In the genomic region with DNA sequence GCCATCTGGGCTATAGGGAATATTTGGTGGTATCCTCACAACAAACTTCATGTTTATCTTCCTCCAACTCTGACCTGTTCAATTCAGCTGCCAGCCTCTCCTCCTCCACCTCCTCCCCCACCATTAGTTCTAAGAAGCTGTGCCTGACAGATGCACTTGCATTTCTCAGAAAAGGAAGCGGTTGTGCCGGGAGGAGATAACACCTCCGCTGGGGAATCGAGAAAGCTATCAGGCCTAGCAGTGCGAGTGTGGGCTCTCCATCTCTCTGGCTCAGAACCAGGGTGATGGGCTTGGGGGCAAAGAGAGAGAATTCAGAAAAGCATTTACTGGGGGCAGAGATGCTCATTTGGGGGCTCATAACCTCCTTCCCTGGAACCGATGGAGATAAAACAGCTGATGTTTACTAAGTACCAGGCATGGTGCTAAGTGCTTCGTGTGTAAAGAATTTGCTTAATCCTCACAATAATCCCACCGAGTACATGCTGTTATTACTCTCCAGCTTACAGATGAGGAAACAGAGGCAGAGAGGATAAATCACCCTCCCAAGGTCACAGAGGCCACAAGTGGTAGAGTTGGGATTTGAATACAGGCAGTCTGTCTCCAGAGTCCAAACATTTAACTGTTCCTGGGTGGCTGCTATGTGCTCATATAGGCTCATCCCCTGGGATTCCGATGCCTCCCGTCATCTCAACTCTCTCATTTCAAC, we compare ENCODE assay signal across 8 cellular contexts. TPM values are rescaled to one million over a fixed set of nuclear protein-coding genes. Genes with fewer than 3 reads are reported as not detected.
DNase-seq lines count a peak whose midpoint lies in the region; ATAC-seq and TF ChIP-seq lines count a peak whose summit lies in the region.

No MANE protein-coding gene starts in this region.

- intact Hi-C loops in HCT116 (cut with micrococcal nuclease) (no loop called here), ascending aorta (cut with DNase I) (no loop called here)

- TF ChIP-seq CTCF in HCT116 (IDR thresholded peaks at IDR 0.05 in 2 of 3, conservative IDR thresholded peaks at IDR 0.05 in 1 of 3; ENCODE audit: borderline replicate concordance in 1 of 3, insufficient read depth in 1 of 3, low read depth in 2 of 3, low read length in 2 of 3) (no peak), ascending aorta (IDR thresholded peaks at IDR 0.05) (no peak)

- peaks cover 92 to 98% (median 95%) of the 10 kb centered on the region in 10 experiments for H3K4me1 ChIP-seq in BLaER1 treated with 17β-estradiol and CSF1 and Interleukin-3, amounts not matched to agents 10 nM and 100 nM
- H3K4me1 ChIP-seq in HCT116 (ENCODE audit: control insufficient read depth in 1 of 2, insufficient read depth in 2 of 2, low read length in 2 of 2) (peaks cover 66 to 95% of the 10 kb centered on the region in 2 experiments), ascending aorta (peaks cover 51 to 94% of the 10 kb centered on the region in 2 donors), mesodermal cell (ENCODE audit: control insufficient read depth, insufficient read depth, low read length, poor library complexity, severe bottlenecking) (peaks cover 70% of the 10 kb centered on the region)

- H3K9me3 ChIP-seq in BLaER1 treated with 17β-estradiol and CSF1 and Interleukin-3, amounts not matched to agents 10 nM and 100 nM (replicated peaks in 1 of 11), result no peaks in the 10 kb centered on the region
- H3K9me3 ChIP-seq in HCT116 (ENCODE audit: control insufficient read depth in 1 of 2, insufficient read depth in 1 of 2, low read depth in 1 of 2, low read length in 2 of 2) (no peaks in the 10 kb centered on the region), T-helper 17 cell (ENCODE audit: control insufficient read depth, low read length, poor library complexity, severe bottlenecking) (no peaks in the 10 kb centered on the region), ascending aorta (no peaks in the 10 kb centered on the region), mesodermal cell (ENCODE audit: control insufficient read depth, low read length) (no peaks in the 10 kb centered on the region)

- H3K27ac ChIP-seq in BLaER1 treated with 17β-estradiol and CSF1 and Interleukin-3, amounts not matched to agents 10 nM and 100 nM, result peak overlapping the region; percentile 30 to 96 (median 86)
- peak overlapping the region; percentile 55 for H3K27ac ChIP-seq in HCT116 (ENCODE audit: low read depth, low read length)
- peak overlapping the region; percentile 89 to 95 for H3K27ac ChIP-seq in ascending aorta
- peak overlapping the region; percentile 75 for H3K27ac ChIP-seq in mesodermal cell (ENCODE audit: low read depth, low read length, severe bottlenecking)

- TF ChIP-seq POLR2A in HCT116 (IDR thresholded peaks at IDR 0.05; ENCODE audit: borderline replicate concordance, extremely low read depth, insufficient read depth, insufficient read length), result no peak

- peak overlapping the region; percentile 99 for H3K27ac Mint-ChIP-seq in T-helper 17 cell

- no peak for TF ChIP-seq RAD21 in HCT116 (IDR thresholded peaks at IDR 0.05; ENCODE audit: low read depth)

- no peak for DNase-seq in HCT116 (ENCODE audit: low read depth, low spot score)
- DNase-seq in T-helper 17 cell, result no peak
- no peak for DNase-seq in ascending aorta (ENCODE audit: low spot score in 2 of 2)
- DNase-seq in stimulated activated CD8-positive, alpha-beta memory T cell treated with anti-CD3 and anti-CD28 coated beads, Interleukin-7, amount 100 ng/mL, for 4 hours (ENCODE audit: low read depth in 2 of 2), result peak; percentile 64 to 75
- DNase-seq in globus pallidus (ENCODE audit: low spot score), result no peak
- DNase-seq in NAMALWA (ENCODE audit: low spot score), result no peak

- H3K4me1 Mint-ChIP-seq in T-helper 17 cell, result peaks cover 70% of the 10 kb centered on the region

- H3K27me3 ChIP-seq in BLaER1 treated with 17β-estradiol and CSF1 and Interleukin-3, amounts not matched to agents 10 nM and 100 nM, result no peaks in the 10 kb centered on the region
- no peaks in the 10 kb centered on the region for H3K27me3 ChIP-seq in HCT116 (ENCODE audit: insufficient read depth, low read length)
- H3K27me3 ChIP-seq in ascending aorta, result no peaks in the 10 kb centered on the region

- WGBS in mesodermal cell (ENCODE audit: insufficient coverage in 2 of 2), 2 experiments, result 74 to 91% methylated on average over 7 to 8 of the region's 10 CpGs

- POLR2A ChIA-PET in HCT116 (lab: Charles Lee), result interaction anchor here (0.7 kb wide), 1 partner anchor 9 kb away, joined by 3 read pairs; no protein-coding TSS in a partner anchor

- RAD21 ChIA-PET in HCT116 (lab: Charles Lee; ENCODE audit: low non-redundant PET in 1 of 2, low total read pairs in 2 of 2, uncharacterized antibody in 2 of 2, unreplicated experiment in 2 of 2), result interaction anchor here in 1 of 2 experiments (1.4 kb wide), 1 partner anchor 48 kb away, joined by 3 read pairs; no protein-coding TSS in a partner anchor

- peaks cover 7% of the 10 kb centered on the region for H3K36me3 Mint-ChIP-seq in T-helper 17 cell (ENCODE audit: low read depth)

- H3K9me2 ChIP-seq in HCT116 (ENCODE audit: insufficient read depth), result no peaks in the 10 kb centered on the region

- H3K4me2 ChIP-seq in BLaER1 treated with 17β-estradiol and CSF1 and Interleukin-3, amounts not matched to agents 10 nM and 100 nM, result peak overlapping the region; percentile 91 to 99 (median 97)
- H3K4me2 ChIP-seq in HCT116 (ENCODE audit: low read length), result peak overlapping the region; percentile 46

- H3K79me2 ChIP-seq in HCT116 (ENCODE audit: insufficient read depth, low read length), result peaks cover 99% of the 10 kb centered on the region

- H3K4me3 Mint-ChIP-seq in T-helper 17 cell, result peak overlapping the region; percentile 97

- peak overlapping the region; percentile 23 to 59 (median 56); a peak in 19 of 20 replicates for H3K4me3 ChIP-seq in BLaER1 treated with 17β-estradiol and CSF1 and Interleukin-3, amounts not matched to agents 10 nM and 100 nM
- H3K4me3 ChIP-seq in HCT116 (replicated peaks in 1 of 2; ENCODE audit: low read depth in 1 of 2, low read length in 2 of 2), result no peak overlapping the region
- H3K4me3 ChIP-seq in ascending aorta, result peak overlapping the region in 1 of 2 donors; percentile 27
- H3K4me3 ChIP-seq in mesodermal cell (ENCODE audit: extremely low read depth, insufficient read depth, low read length, poor library complexity, severe bottlenecking), result no peak overlapping the region

- no peak for ATAC-seq in HCT116
- ATAC-seq in T-helper 17 cell, result peak; percentile 71

- no peak overlapping the region for H2AFZ ChIP-seq in HCT116 (ENCODE audit: low read depth, low read length, poor library complexity, severe bottlenecking)

- H3K27me3 Mint-ChIP-seq in T-helper 17 cell, result no peaks in the 10 kb centered on the region

- BruUV-seq in HCT116 (replicated peaks; lab: Mats Ljungman, UMichigan), result no TSS peak

- H4K20me1 ChIP-seq in BLaER1 treated with 17β-estradiol and CSF1 and Interleukin-3, amounts not matched to agents 10 nM and 100 nM, result peaks cover 0 to 72% (median 0%) of the 10 kb centered on the region in 11 experiments; a peak in 3 of 22 replicates
- no peaks in the 10 kb centered on the region for H4K20me1 ChIP-seq in HCT116 (ENCODE audit: insufficient read depth)

- CTCF ChIA-PET in HCT116 (lab: Charles Lee), result interaction anchor here (1.0 to 1.6 kb wide), 2 partner anchors 12 to 15 kb away, joined by 3 to 5 read pairs; no protein-coding TSS in a partner anchor

- H3K9ac ChIP-seq in BLaER1 treated with 17β-estradiol and CSF1 and Interleukin-3, amounts not matched to agents 10 nM and 100 nM, result peak overlapping the region; percentile 15 to 81 (median 71); a peak in 21 of 22 replicates
- H3K9ac ChIP-seq in HCT116 (ENCODE audit: low read length), result peak overlapping the region; percentile 18; the same call in 1 of the 2 replicates

- peaks cover 13 to 54% (median 45%) of the 10 kb centered on the region in 11 experiments; a peak in 20 of 22 replicates for H3K36me3 ChIP-seq in BLaER1 treated with 17β-estradiol and CSF1 and Interleukin-3, amounts not matched to agents 10 nM and 100 nM
- H3K36me3 ChIP-seq in HCT116 (ENCODE audit: control insufficient read depth in 1 of 2, insufficient read depth in 2 of 2, low read length in 2 of 2) (peaks cover 3 to 60% of the 10 kb centered on the region in 2 experiments; a peak in 2 of 4 replicates), ascending aorta (peaks cover 0 to 8% of the 10 kb centered on the region in 2 donors), mesodermal cell (ENCODE audit: control insufficient read depth, insufficient read depth, low read length) (peaks cover 44% of the 10 kb centered on the region)

TF ChIP-seq in HCT116, 20 proteins besides CTCF, POLR2A, EP300 and RAD21:
- TF ChIP-seq EZH2 (IDR thresholded peaks at IDR 0.05) (no peak), POLR2AphosphoS5 (IDR thresholded peaks at IDR 0.05; ENCODE audit: low read depth, low read length) (peak; percentile 17; the same call in 1 of the 2 replicates), TCF7L2 (IDR thresholded peaks at IDR 0.05; ENCODE audit: borderline replicate concordance, extremely low read depth, insufficient read depth, insufficient read length) (no peak), EGR1 (IDR thresholded peaks at IDR 0.05; ENCODE audit: low read depth) (no peak), ZNF274 (IDR thresholded peaks at IDR 0.05; ENCODE audit: low read depth, low read length) (no peak), EZH2phosphoT487 (IDR thresholded peaks at IDR 0.05; ENCODE audit: borderline replicate concordance) (no peak)
- TF ChIP-seq, protein P1, sequence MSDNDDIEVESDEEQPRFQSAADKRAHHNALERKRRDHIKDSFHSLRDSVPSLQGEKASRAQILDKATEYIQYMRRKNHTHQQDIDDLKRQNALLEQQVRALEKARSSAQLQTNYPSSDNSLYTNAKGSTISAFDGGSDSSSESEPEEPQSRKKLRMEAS (IDR thresholded peaks at IDR 0.05), result no peak

RNA-seq across cellular contexts. Expression of gene COX4I2, which starts 38.3 kb away (rescaled TPM):
- total RNA-seq in HCT116 (2021; ENCODE audit: unreplicated experiment) (not detected), T-helper 17 cell (not detected), ascending aorta (61.4 TPM)
- 0.11 TPM in 1 of 2 replicates, not detected in the other for polyA plus RNA-seq in HCT116 (2012)
- polyA plus RNA-seq in mesodermal cell (2013, experiment 1 of 2), result not detected
- not detected for polyA plus RNA-seq in mesodermal cell (2013, experiment 2 of 2)

RNA-seq across cellular contexts. Expression of gene BCL2L1, which starts 46.7 kb away (rescaled TPM):
- 226 TPM for total RNA-seq in HCT116 (2021; ENCODE audit: unreplicated experiment)
- polyA plus RNA-seq in HCT116 (2012), result 186 and 209 TPM in 2 replicates
- 10 to 100 TPM; 35.6 to 59.1 TPM for total RNA-seq in T-helper 17 cell
- 200 TPM for total RNA-seq in ascending aorta
- polyA plus RNA-seq in mesodermal cell (2013, experiment 1 of 2), result 39.7 TPM
- 34.7 TPM for polyA plus RNA-seq in mesodermal cell (2013, experiment 2 of 2)

Comparison
In these comparisons a context has a peak if more than half of its experiments do, and no peak if none do; other contexts are left out.
1. H3K4me3 ChIP-seq: peak in BLaER1 treated with 17β-estradiol and CSF1 and Interleukin-3, amounts not matched to agents 10 nM and 100 nM (10 of 10); none in HCT116 (0 of 2) and mesodermal cell (single experiment).
2. DNase-seq: peak in stimulated activated CD8-positive, alpha-beta memory T cell treated with anti-CD3 and anti-CD28 coated beads, Interleukin-7, amount 100 ng/mL, for 4 hours (2 of 2); none in HCT116 (single experiment), T-helper 17 cell (0 of 3), ascending aorta (0 of 2), globus pallidus (single experiment) and NAMALWA (single experiment).
3. RNA of gene COX4I2, which starts 38.3 kb away (total RNA-seq): 61.4 TPM in ascending aorta (single experiment); not detected in HCT116 (single experiment) and not detected in T-helper 17 cell; every median in the first group is over 10 times any median in the second.
4. Peak in every context shown above with its lines, with median percentiles within 50 percentile points of each other: H3K27ac ChIP-seq.